ENCODE assay signal across 17 cellular contexts in the genomic region with DNA sequence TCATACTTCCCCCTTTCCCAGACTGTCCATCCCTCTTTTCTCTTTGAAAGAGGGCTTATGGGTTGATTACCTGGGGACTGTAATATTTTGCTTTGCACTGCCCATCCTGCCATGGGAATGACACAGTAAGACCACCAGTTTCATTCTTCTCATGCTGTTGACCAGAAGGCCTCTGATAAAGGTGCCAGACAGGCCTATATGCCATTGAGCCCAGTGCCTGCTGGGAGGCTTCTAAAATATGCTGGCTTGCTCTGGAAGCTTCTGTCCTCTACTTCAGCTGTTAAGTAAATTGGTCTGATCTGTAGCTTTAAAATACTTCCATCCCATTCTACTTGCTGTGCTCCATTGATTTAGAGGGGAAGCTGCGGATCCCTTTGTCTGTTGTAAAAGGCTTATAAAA.
DNase-seq lines count a peak whose midpoint lies in the region; ATAC-seq and TF ChIP-seq lines count a peak whose summit lies in the region.
"Had no signal": no experiment of that assay in that cellular context is flagged by ENCODE, and none has a peak within 500 bp of the region (broad histone marks: within the 10 kb centered on the region; RNA-seq: fewer than 3 reads in every experiment).

No MANE protein-coding gene starts in this region.

- no peaks in the 10 kb centered on the region for H3K27me3 Mint-ChIP-seq in endodermal cell (ENCODE audit: insufficient read depth)
- no peaks in the 10 kb centered on the region for H3K27me3 Mint-ChIP-seq in type B pancreatic cell
- peaks cover 2 to 8% of the 10 kb centered on the region in 2 donors for H3K27me3 Mint-ChIP-seq in natural killer cell (ENCODE audit: low read depth in 2 of 2)
- H3K27me3 Mint-ChIP-seq in endothelial cell (ENCODE audit: unreplicated experiment), result peaks cover 2% of the 10 kb centered on the region

- H3K4me3 ChIP-seq in ACC112 (ENCODE audit: low read depth, low read length) (no peak overlapping the region), KMS-11 (IDR thresholded peaks at IDR 0.05; ENCODE audit: insufficient read depth, low read depth, low read length) (no peak overlapping the region), endodermal cell (ENCODE audit: low read length) (no peak overlapping the region), Karpas-422 (ENCODE audit: low read length) (no peak overlapping the region)
- H3K4me3 ChIP-seq: A549, GM23248 had no signal

- no peaks in the 10 kb centered on the region for H3K9me3 ChIP-seq in endodermal cell (ENCODE audit: control insufficient read depth, low read length)
- H3K9me3 ChIP-seq in Karpas-422 (ENCODE audit: low read length), result no peaks in the 10 kb centered on the region
- H3K9me3 ChIP-seq: A549, Caco-2 had no signal

- H3K4me2 ChIP-seq in KMS-11, result peak overlapping the region; percentile 10; the same call in 1 of the 2 replicates
- H3K4me2 ChIP-seq in Karpas-422 (ENCODE audit: low read depth, low read length, poor library complexity, severe bottlenecking), result no peak overlapping the region
- H3K4me2 ChIP-seq: A549 had no signal

- H3K4me1 Mint-ChIP-seq in endodermal cell (peaks cover 13% of the 10 kb centered on the region), type B pancreatic cell (ENCODE audit: unreplicated experiment) (no peaks in the 10 kb centered on the region), natural killer cell (peaks cover 4 to 9% of the 10 kb centered on the region in 2 donors), endothelial cell (ENCODE audit: unreplicated experiment) (no peaks in the 10 kb centered on the region)

- H2AFZ ChIP-seq in ACC112 (ENCODE audit: low read length, unreplicated experiment) (no peak overlapping the region), KMS-11 (ENCODE audit: low read depth) (no peak overlapping the region), Karpas-422 (ENCODE audit: low read length) (no peak overlapping the region)

- H3K27ac ChIP-seq in ACC112 (ENCODE audit: low read depth, low read length) (peak overlapping the region; percentile 57; the same call in 1 of the 2 replicates), KMS-11 (no peak overlapping the region), endodermal cell (ENCODE audit: low read depth, low read length) (no peak overlapping the region), Karpas-422 (ENCODE audit: low read length) (no peak overlapping the region)
- H3K27ac ChIP-seq: A549 had no signal

- no CpG with 5 or more reads among the region's 1 CpG for WGBS in endodermal cell (ENCODE audit: insufficient coverage in 1 of 2, insufficient read length in 1 of 2), 2 experiments

- H3K4me1 ChIP-seq in ACC112 (ENCODE audit: control insufficient read depth, insufficient read depth, low read length, unreplicated experiment) (peaks cover 43% of the 10 kb centered on the region), KMS-11 (ENCODE audit: low read depth, poor library complexity, severe bottlenecking) (peaks cover 44% of the 10 kb centered on the region), endodermal cell (ENCODE audit: control insufficient read depth, insufficient read depth, low read length) (no peaks in the 10 kb centered on the region), Karpas-422 (ENCODE audit: low read length) (no peaks in the 10 kb centered on the region)
- H3K4me1 ChIP-seq: A549 had no signal

- H3K9me2 ChIP-seq in Karpas-422 (replicated peaks; ENCODE audit: insufficient read depth, low read length), result no peaks in the 10 kb centered on the region

- no peaks in the 10 kb centered on the region; the same call in 1 of the 2 replicates for H3K36me3 ChIP-seq in ACC112 (ENCODE audit: insufficient read depth, low read length)
- H3K36me3 ChIP-seq in KMS-11 (ENCODE audit: insufficient read depth), result no peaks in the 10 kb centered on the region
- H3K36me3 ChIP-seq in endodermal cell (ENCODE audit: control insufficient read depth, insufficient read depth, low read length), result no peaks in the 10 kb centered on the region
- no peaks in the 10 kb centered on the region for H3K36me3 ChIP-seq in Karpas-422 (ENCODE audit: insufficient read depth, low read length)

- H3K9me3 Mint-ChIP-seq in endodermal cell (peaks cover 5% of the 10 kb centered on the region), type B pancreatic cell (no peaks in the 10 kb centered on the region), natural killer cell (peaks cover 0 to 3% of the 10 kb centered on the region in 2 donors), endothelial cell (ENCODE audit: unreplicated experiment) (no peaks in the 10 kb centered on the region)

- H3K79me2 ChIP-seq in ACC112 (ENCODE audit: control insufficient read depth, insufficient read depth, low read length, unreplicated experiment) (peaks cover 78% of the 10 kb centered on the region), KMS-11 (ENCODE audit: insufficient read depth, low read depth) (no peaks in the 10 kb centered on the region), Karpas-422 (ENCODE audit: low read length) (no peaks in the 10 kb centered on the region)

- H3K9ac ChIP-seq in KMS-11 (no peak overlapping the region), endodermal cell (ENCODE audit: extremely low read depth, low read length, poor library complexity, severe bottlenecking) (no peak overlapping the region), Karpas-422 (ENCODE audit: low read length) (no peak overlapping the region)
- H3K9ac ChIP-seq: GM23248 had no signal

- no peak for ATAC-seq in natural killer cell
- ATAC-seq: A549 had no signal

- H3K27ac Mint-ChIP-seq in endodermal cell, result peak overlapping the region; percentile 63
- no peak overlapping the region for H3K27ac Mint-ChIP-seq in type B pancreatic cell
- no peak overlapping the region for H3K27ac Mint-ChIP-seq in natural killer cell
- H3K27ac Mint-ChIP-seq in endothelial cell (ENCODE audit: unreplicated experiment), result no peak overlapping the region
- H3K27ac Mint-ChIP-seq: CD4-positive, alpha-beta memory T cell had no signal

- H3K36me3 Mint-ChIP-seq in endodermal cell (ENCODE audit: low read depth) (no peaks in the 10 kb centered on the region), type B pancreatic cell (no peaks in the 10 kb centered on the region), natural killer cell (no peaks in the 10 kb centered on the region), endothelial cell (ENCODE audit: low read depth, unreplicated experiment) (no peaks in the 10 kb centered on the region)
- H3K36me3 Mint-ChIP-seq: CD4-positive, alpha-beta memory T cell had no signal

- TF ChIP-seq CTCF in KMS-11 (conservative IDR thresholded peaks at IDR 0.05; ENCODE audit: low read depth, low read length), result no peak
- TF ChIP-seq CTCF in endodermal cell (conservative IDR thresholded peaks at IDR 0.05), result no peak
- no peak for TF ChIP-seq CTCF in type B pancreatic cell (conservative IDR thresholded peaks at IDR 0.05)
- no peak for TF ChIP-seq CTCF in natural killer cell (IDR thresholded peaks at IDR 0.05)
- no peak for TF ChIP-seq CTCF in endothelial cell (IDR thresholded peaks at IDR 0.05; ENCODE audit: unreplicated experiment)

- H4K20me1 ChIP-seq in KMS-11 (ENCODE audit: insufficient read depth) (no peaks in the 10 kb centered on the region), Karpas-422 (ENCODE audit: insufficient read depth, low read depth, low read length) (no peaks in the 10 kb centered on the region)

- intact Hi-C loops in natural killer cell (cut with micrococcal nuclease), result no loop called here

- H3K4me3 Mint-ChIP-seq in endodermal cell (no peak overlapping the region), type B pancreatic cell (no peak overlapping the region), natural killer cell (no peak overlapping the region), endothelial cell (ENCODE audit: unreplicated experiment) (no peak overlapping the region)
- H3K4me3 Mint-ChIP-seq: CD4-positive, alpha-beta memory T cell had no signal

- DNase-seq in endodermal cell, result peak; percentile 34
- peak; percentile 6 for DNase-seq in type B pancreatic cell (ENCODE audit: extremely low spot score, unreplicated experiment)
- no peak for DNase-seq in natural killer cell
- DNase-seq in Karpas-422, result no peak
- DNase-seq in endothelial cell (ENCODE audit: low spot score), result no peak
- DNase-seq: 8988T; C1 segment of cervical spinal cord; Caco-2; CD4-positive, alpha-beta memory T cell; DMS153; DND-41; GM23248; H7; HCEC 1CT had no signal

- H3K27me3 ChIP-seq in ACC112 (ENCODE audit: insufficient read depth, low read length), result no peaks in the 10 kb centered on the region
- H3K27me3 ChIP-seq in KMS-11 (ENCODE audit: insufficient read depth, low read depth), result no peaks in the 10 kb centered on the region
- no peaks in the 10 kb centered on the region for H3K27me3 ChIP-seq in endodermal cell (ENCODE audit: control insufficient read depth, insufficient read depth, low read length, poor library complexity, severe bottlenecking)
- no peaks in the 10 kb centered on the region for H3K27me3 ChIP-seq in Karpas-422 (ENCODE audit: low read length)

Comparison
In these comparisons a context has a peak if more than half of its experiments do, and no peak if none do; other contexts are left out.
1. DNase-seq: peak in endodermal cell (single experiment) and type B pancreatic cell (single experiment); none in natural killer cell (single experiment), Karpas-422 (single experiment) and endothelial cell (single experiment).